ENCODE assay signal across 2 cellular contexts in the genomic region with DNA sequence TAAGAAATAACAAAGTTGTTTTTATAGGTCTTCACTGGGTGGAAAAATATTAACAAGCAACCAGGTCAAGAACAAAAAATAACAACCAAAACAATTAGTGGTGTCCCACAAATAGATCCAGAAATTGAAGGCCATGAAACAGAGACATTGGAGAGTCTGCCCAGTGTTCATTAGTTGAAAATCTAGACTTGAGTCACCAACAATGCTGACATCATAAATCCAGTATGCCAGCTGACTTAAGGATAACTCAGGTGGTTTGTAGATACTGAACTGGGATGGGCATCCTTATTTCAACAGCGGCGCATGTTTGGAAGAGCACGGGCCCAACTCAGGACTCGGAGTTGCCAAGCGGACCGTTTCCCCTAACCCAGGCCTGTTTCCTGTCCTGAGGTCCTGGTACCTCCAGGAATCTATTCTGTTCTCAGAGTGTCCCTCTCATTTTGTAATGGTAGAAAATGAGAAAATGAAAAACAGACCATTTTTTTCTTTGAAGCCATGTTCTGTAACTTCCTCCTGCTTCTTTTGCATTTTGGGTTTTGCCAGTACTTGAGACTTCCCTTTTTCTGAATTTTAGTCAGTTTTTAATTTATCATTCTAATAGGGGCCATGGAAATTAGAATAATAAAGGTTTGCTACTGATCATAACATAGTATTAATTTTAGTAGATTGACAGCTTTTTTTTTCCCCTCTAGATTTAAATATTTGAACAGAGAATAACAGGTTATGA.
TF ChIP-seq lines count a peak whose summit lies in the region.

No MANE protein-coding gene starts in this region.

TF ChIP-seq in liver, 16 proteins besides CTCF, POLR2A, EP300 and RAD21 (continued from another document):
- TF ChIP-seq, protein P1, sequence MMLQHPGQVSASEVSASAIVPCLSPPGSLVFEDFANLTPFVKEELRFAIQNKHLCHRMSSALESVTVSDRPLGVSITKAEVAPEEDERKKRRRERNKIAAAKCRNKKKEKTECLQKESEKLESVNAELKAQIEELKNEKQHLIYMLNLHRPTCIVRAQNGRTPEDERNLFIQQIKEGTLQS (IDR thresholded peaks at IDR 0.05) = no peak
- TF ChIP-seq MAX (IDR thresholded peaks at IDR 0.05) (no peak), RXRA (IDR thresholded peaks at IDR 0.05) (no peak), SP1 (IDR thresholded peaks at IDR 0.05) (no peak), YY1 (IDR thresholded peaks at IDR 0.05) (no peak)

TF ChIP-seq in HepG2, 621 proteins besides CTCF, POLR2A, EP300 and RAD21 (continued from another document):
- TF ChIP-seq RERE (CRISPR knock-in tag; IDR thresholded peaks at IDR 0.05; ENCODE audit: low read depth) (no peak), PITX1 (CRISPR knock-in tag; IDR thresholded peaks at IDR 0.05) (no peak), ISL2 (CRISPR knock-in tag; IDR thresholded peaks at IDR 0.05) (no peak)
